In genomic region chr5:178466342-178466741, GRCh38 we compare ENCODE assay signal across 1 cellular context.
TF ChIP-seq lines count a peak whose summit lies in the region.

No MANE protein-coding gene starts in this region.

TF ChIP-seq in IMR-90, 13 proteins besides CTCF, POLR2A, EP300 and RAD21:
- TF ChIP-seq BHLHE40 (IDR thresholded peaks at IDR 0.05; ENCODE audit: low read depth, low read length) (no peak), MXI1 (IDR thresholded peaks at IDR 0.05; ENCODE audit: borderline replicate concordance, low read depth, low read length) (no peak), CEBPB (IDR thresholded peaks at IDR 0.05; ENCODE audit: low read depth, low read length) (no peak), MAFK (IDR thresholded peaks at IDR 0.05; ENCODE audit: low read depth, low read length) (no peak), RCOR1 (IDR thresholded peaks at IDR 0.05; ENCODE audit: insufficient replicate concordance, low read length) (no peak), MAZ (IDR thresholded peaks at IDR 0.05; ENCODE audit: borderline replicate concordance, low read depth, low read length) (no peak), SMC3 (IDR thresholded peaks at IDR 0.05; ENCODE audit: low read depth, low read length) (no peak), RFX5 (IDR thresholded peaks at IDR 0.05; ENCODE audit: low read depth, low read length) (no peak), CHD1 (IDR thresholded peaks at IDR 0.05; ENCODE audit: low read depth, low read length) (no peak), ELK1 (IDR thresholded peaks at IDR 0.05; ENCODE audit: borderline replicate concordance, low read depth, low read length) (no peak), USF2 (IDR thresholded peaks at IDR 0.05; ENCODE audit: low read depth, low read length) (no peak), FOS (IDR thresholded peaks at IDR 0.05; ENCODE audit: low read depth, low read length) (no peak), NFE2L2 (IDR thresholded peaks at IDR 0.05; ENCODE audit: low read depth, low read length) (no peak)
